22 cellular contexts compared by ENCODE assay signal in genomic region chr20:22807045-22807444, GRCh38.
DNase-seq lines count a peak whose midpoint lies in the region; ATAC-seq, FAIRE-seq and TF ChIP-seq lines count a peak whose summit lies in the region.
"Had no signal": no experiment of that assay in that cellular context is flagged by ENCODE, and none has a peak within 500 bp of the region (broad histone marks: within the 10 kb centered on the region; RNA-seq: fewer than 3 reads in every experiment).

No MANE protein-coding gene starts in this region.

- peak; percentile 85 to 86 for ATAC-seq in A549
- peak; percentile 41 for ATAC-seq in esophagus mucosa
- ATAC-seq in HG03571 (IDR thresholded peaks at IDR 0.05; ENCODE audit: unreplicated experiment): no peak
- ATAC-seq in left colon: no peak
- ATAC-seq in HG02981 (IDR thresholded peaks at IDR 0.05; ENCODE audit: unreplicated experiment): no peak
- ATAC-seq: GM23338, HepG2 had no signal

- H3K4me1 Mint-ChIP-seq in activated CD4-positive, alpha-beta T cell treated with anti-CD3 and anti-CD28 coated beads, Interleukin-2, amount 10 ng/mL, durations not matched to agents 7 days and 5 days: no peaks in the 10 kb centered on the region
- H3K4me1 Mint-ChIP-seq: CD4-positive, CD25-positive, alpha-beta regulatory T cell had no signal

- DNase-seq in A549 (ENCODE audit: low read depth in 1 of 2, low spot score in 1 of 2): peak; percentile 70 to 85
- DNase-seq in NCI-H69 (lab: John Stamatoyannopoulos, UW): peak; percentile 71
- no peak for DNase-seq in left colon
- DNase-seq in activated CD4-positive, alpha-beta T cell treated with anti-CD3 and anti-CD28 coated beads, Interleukin-2, amount 10 ng/mL, durations not matched to agents 7 days and 5 days: no peak
- DNase-seq: AML-193; CD4-positive, CD25-positive, alpha-beta regulatory T cell; DMS153; DMS79 treated with DMSO at 0.1 percent for 48 hours; EL; H7 had no signal

- 0 out of 3 replicates have a peak, but pooled peaks cover 3% of the 10 kb centered on the region for H3K9me3 ChIP-seq in A549
- H3K9me3 ChIP-seq: BLaER1 had no signal

- H3K4me2 ChIP-seq in A549: peak overlapping the region; percentile 54
- H3K4me2 ChIP-seq: BLaER1, GM23338 had no signal

- H3K27ac ChIP-seq in A549 (peak overlapping the region; percentile 74 to 77), VCaP (peak overlapping the region; percentile 11; the same call in 1 of the 2 replicates)
- H3K27ac ChIP-seq: 22Rv1, BLaER1 had no signal

- intact Hi-C loops in left colon (cut with DNase I, micrococcal nuclease): no loop called here

- CTCF ChIA-PET in A549 (lab: Yijun Ruan, JAX): interaction anchor here (0.6 to 11.6 kb wide), 12 partner anchors 11 to 534 kb away, joined by 3 to 70 read pairs (median 6); no protein-coding TSS in a partner anchor
- CTCF ChIA-PET in activated CD4-positive, alpha-beta T cell treated with anti-CD3 and anti-CD28 coated beads, Interleukin-2, amount 10 ng/mL, durations not matched to agents 7 days and 5 days (lab: Charles Lee): no interaction called here

- H3K4me1 ChIP-seq in A549: peaks cover 47% of the 10 kb centered on the region
- H3K4me1 ChIP-seq: BLaER1 had no signal

- no peak overlapping the region for H3K27ac Mint-ChIP-seq in activated CD4-positive, alpha-beta T cell treated with anti-CD3 and anti-CD28 coated beads, Interleukin-2, amount 10 ng/mL, durations not matched to agents 7 days and 5 days
- H3K27ac Mint-ChIP-seq: CD4-positive, CD25-positive, alpha-beta regulatory T cell; GM23338 had no signal

- no peaks in the 10 kb centered on the region for H3K9me3 Mint-ChIP-seq in activated CD4-positive, alpha-beta T cell treated with anti-CD3 and anti-CD28 coated beads, Interleukin-2, amount 10 ng/mL, durations not matched to agents 7 days and 5 days
- H3K9me3 Mint-ChIP-seq: GM23338 had no signal

- H3K27me3 Mint-ChIP-seq in activated CD4-positive, alpha-beta T cell treated with anti-CD3 and anti-CD28 coated beads, Interleukin-2, amount 10 ng/mL, durations not matched to agents 7 days and 5 days: no peaks in the 10 kb centered on the region
- H3K27me3 Mint-ChIP-seq: CD4-positive, CD25-positive, alpha-beta regulatory T cell had no signal

- no peak for FAIRE-seq in A549 (lab: Jason Lieb, UNC)
- FAIRE-seq: D721Med, G401.6, GM12891, HTR-8/SVneo had no signal

- no peak overlapping the region for H3K4me3 ChIP-seq in A549
- H3K4me3 ChIP-seq: BLaER1, GM23338 had no signal

- POLR2A ChIA-PET in A549 (lab: Yijun Ruan, JAX): interaction anchor here (1.0 to 2.1 kb wide), 5 partner anchors 31 to 544 kb away, joined by 3 to 5 read pairs (median 5); partner anchors contain the start of genes NXT1 and THBD
- POLR2A ChIA-PET in activated CD4-positive, alpha-beta T cell treated with anti-CD3 and anti-CD28 coated beads, Interleukin-2, amount 10 ng/mL, durations not matched to agents 7 days and 5 days (lab: Charles Lee): no interaction called here

- peak; percentile 35 to 67; a peak in 4 of 5 replicates for TF ChIP-seq RAD21 in A549 (conservative IDR thresholded peaks at IDR 0.05 in 1 of 2, IDR thresholded peaks at IDR 0.05 in 1 of 2)

- H3K4me3 Mint-ChIP-seq in activated CD4-positive, alpha-beta T cell treated with anti-CD3 and anti-CD28 coated beads, Interleukin-2, amount 10 ng/mL, durations not matched to agents 7 days and 5 days: no peak overlapping the region
- H3K4me3 Mint-ChIP-seq: CD4-positive, CD25-positive, alpha-beta regulatory T cell; GM23338 had no signal

- no peaks in the 10 kb centered on the region for H3K36me3 Mint-ChIP-seq in activated CD4-positive, alpha-beta T cell treated with anti-CD3 and anti-CD28 coated beads, Interleukin-2, amount 10 ng/mL, durations not matched to agents 7 days and 5 days (ENCODE audit: low read depth)
- H3K36me3 Mint-ChIP-seq: CD4-positive, CD25-positive, alpha-beta regulatory T cell had no signal

- WGBS in A549 (ENCODE audit: missing lambda C conversion rate): 10% methylated on average over 3 of the region's 3 CpGs

- TF ChIP-seq CTCF in A549 (IDR thresholded peaks at IDR 0.05) (peak; percentile 38; the same call in 2 of the 3 replicates), VCaP (conservative IDR thresholded peaks at IDR 0.05) (no peak)

- TF ChIP-seq POLR2A in A549 (IDR thresholded peaks at IDR 0.05; ENCODE audit: low read length): no peak

- peak; percentile 78; a peak in 4 of 5 replicates for TF ChIP-seq EP300 in A549 (IDR thresholded peaks at IDR 0.05)

TF ChIP-seq in A549, 52 proteins besides CTCF, POLR2A, EP300 and RAD21 (continues in another document):
- TF ChIP-seq HMGXB4 (CRISPR knock-in tag; IDR thresholded peaks at IDR 0.05; ENCODE audit: borderline replicate concordance) (no peak), CEBPB (IDR thresholded peaks at IDR 0.05) (peak in 1 of 2 experiments; percentile 39; a peak in 1 of 4 replicates), NFE2L2 (conservative IDR thresholded peaks at IDR 0.05; ENCODE audit: low read length) (no peak), FOSL2 (IDR thresholded peaks at IDR 0.05) (peak; percentile 29; the same call in 1 of the 2 replicates), FOSL2 (CRISPR knock-in tag; IDR thresholded peaks at IDR 0.05) (peak; percentile 50), HEYL (CRISPR knock-in tag; IDR thresholded peaks at IDR 0.05) (no peak), CBX2 (IDR thresholded peaks at IDR 0.05; ENCODE audit: borderline replicate concordance, low read depth) (no peak), FOXS1 (CRISPR knock-in tag; IDR thresholded peaks at IDR 0.05) (no peak), JUN (IDR thresholded peaks at IDR 0.05) (peak; percentile 52 to 69; a peak in 4 of 5 replicates), POLR2AphosphoS2 (conservative IDR thresholded peaks at IDR 0.05; ENCODE audit: low read length) (no peak), HES2 (IDR thresholded peaks at IDR 0.05) (no peak), ELK1 (IDR thresholded peaks at IDR 0.05; ENCODE audit: low read depth, low read length) (no peak), CHD2 (IDR thresholded peaks at IDR 0.05; ENCODE audit: low read length, partially characterized antibody) (no peak), RFX5 (IDR thresholded peaks at IDR 0.05) (no peak), ZNF302 (CRISPR knock-in tag; IDR thresholded peaks at IDR 0.05) (no peak), TP53 (CRISPR knock-in tag; IDR thresholded peaks at IDR 0.05) (no peak), FOSB (CRISPR knock-in tag; IDR thresholded peaks at IDR 0.05) (no peak), SREBF2 (IDR thresholded peaks at IDR 0.05) (no peak), E2F6 (IDR thresholded peaks at IDR 0.05; ENCODE audit: borderline replicate concordance, low read depth) (no peak), NPAS2 (CRISPR knock-in tag; IDR thresholded peaks at IDR 0.05; ENCODE audit: borderline replicate concordance) (no peak), KDM1A (IDR thresholded peaks at IDR 0.05; ENCODE audit: low read depth) (no peak), SMC3 (IDR thresholded peaks at IDR 0.05) (peak; percentile 64), TFCP2L1 (CRISPR knock-in tag; IDR thresholded peaks at IDR 0.05) (no peak), MAFK (IDR thresholded peaks at IDR 0.05; ENCODE audit: partially characterized antibody) (no peak), USF2 (IDR thresholded peaks at IDR 0.05) (no peak), CHD4 (IDR thresholded peaks at IDR 0.05; ENCODE audit: borderline replicate concordance) (no peak), RNF2 (IDR thresholded peaks at IDR 0.05; ENCODE audit: borderline replicate concordance, low read depth) (no peak)

Comparison
In these comparisons a context has a peak if more than half of its experiments do, and no peak if none do; other contexts are left out.
1. ATAC-seq: peak in A549 (2 of 2) and esophagus mucosa (single experiment); none in HG03571 (single experiment), left colon (single experiment) and HG02981 (single experiment).
2. DNase-seq: peak in A549 (2 of 2) and NCI-H69 (single experiment); none in left colon (0 of 2) and activated CD4-positive, alpha-beta T cell treated with anti-CD3 and anti-CD28 coated beads, Interleukin-2, amount 10 ng/mL, durations not matched to agents 7 days and 5 days (single experiment).